1 cellular context compared by ENCODE assay signal in the genomic region with DNA sequence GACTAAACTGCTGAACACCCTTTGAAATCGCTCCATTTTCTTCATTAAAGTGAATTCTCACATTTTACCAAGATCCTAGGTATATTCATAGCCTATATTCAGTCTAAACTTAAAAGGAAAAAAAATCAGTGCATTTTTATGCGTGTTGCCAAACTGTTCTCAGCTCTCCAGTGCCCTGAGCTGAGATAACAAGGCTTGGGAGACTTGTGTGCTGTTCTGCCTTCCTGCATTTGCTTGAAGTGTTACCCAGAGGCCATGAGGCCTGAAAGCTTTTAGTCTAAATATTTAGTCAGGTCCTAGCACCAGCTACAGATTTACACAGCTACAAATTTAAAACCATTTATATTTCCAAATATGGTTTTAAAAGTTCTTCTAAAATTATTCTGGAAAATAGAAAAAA.
TF ChIP-seq lines count a peak whose summit lies in the region.

No MANE protein-coding gene starts in this region.

TF ChIP-seq in IMR-90, 13 proteins besides CTCF, POLR2A, EP300 and RAD21 (continued from another document):
- TF ChIP-seq CHD1 (IDR thresholded peaks at IDR 0.05; ENCODE audit: low read depth, low read length), result no peak
- no peak for TF ChIP-seq NFE2L2 (IDR thresholded peaks at IDR 0.05; ENCODE audit: low read depth, low read length)
- no peak for TF ChIP-seq CEBPB (IDR thresholded peaks at IDR 0.05; ENCODE audit: low read depth, low read length)
- TF ChIP-seq RCOR1 (IDR thresholded peaks at IDR 0.05; ENCODE audit: insufficient replicate concordance, low read length), result no peak
- no peak for TF ChIP-seq ELK1 (IDR thresholded peaks at IDR 0.05; ENCODE audit: borderline replicate concordance, low read depth, low read length)
- TF ChIP-seq SMC3 (IDR thresholded peaks at IDR 0.05; ENCODE audit: low read depth, low read length), result no peak
- TF ChIP-seq RFX5 (IDR thresholded peaks at IDR 0.05; ENCODE audit: low read depth, low read length), result no peak
- no peak for TF ChIP-seq FOS (IDR thresholded peaks at IDR 0.05; ENCODE audit: low read depth, low read length)
